Comparison of ENCODE assay signal across 2 cellular contexts in the genomic region with DNA sequence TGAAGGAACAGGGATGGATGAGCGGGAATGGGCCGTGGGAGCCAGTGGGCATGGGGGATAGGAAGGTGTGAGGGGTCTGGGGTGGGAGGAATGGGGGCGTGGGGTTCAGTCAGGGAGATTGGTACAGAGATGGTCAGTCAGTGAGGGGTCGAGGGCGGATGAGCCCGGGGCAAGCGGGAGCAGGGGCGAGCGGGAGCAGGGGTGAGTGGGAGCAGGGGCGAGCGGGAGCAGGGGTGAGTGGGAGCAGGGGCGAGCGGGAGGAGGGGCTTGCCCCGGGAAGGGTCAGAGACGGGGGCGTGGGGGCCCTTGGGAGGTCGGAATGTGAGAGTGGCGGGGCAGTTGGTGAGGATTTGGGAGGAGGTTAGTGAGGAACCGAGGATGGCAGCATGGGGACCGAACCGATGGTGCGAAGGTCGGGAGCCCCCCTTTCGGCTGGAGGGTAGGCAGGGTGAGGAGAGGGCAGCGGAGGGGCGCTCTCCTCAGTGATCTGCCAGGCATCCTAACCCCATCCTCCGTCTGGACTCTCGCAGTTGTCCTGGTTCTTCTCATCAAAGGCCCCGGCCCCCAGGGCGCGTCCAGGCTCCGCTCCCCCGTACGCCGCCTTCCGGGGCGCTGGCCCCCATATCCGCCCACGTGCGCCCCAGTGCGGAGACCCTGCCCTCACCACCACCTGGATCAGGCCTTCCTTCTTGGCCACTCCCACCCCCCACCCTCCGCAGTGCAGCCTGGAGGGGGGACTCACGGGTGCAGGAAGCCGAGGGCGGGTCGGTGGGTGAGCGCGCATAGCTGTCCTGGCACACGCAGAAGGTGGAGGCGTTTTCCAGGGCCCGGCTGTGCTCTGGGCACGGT.
TF ChIP-seq lines count a peak whose summit lies in the region.

No MANE protein-coding gene starts in this region.

TF ChIP-seq in GM23338, 12 proteins besides CTCF, POLR2A, EP300 and RAD21:
- peak; percentile 48 for TF ChIP-seq EZH2phosphoT487 (IDR thresholded peaks at IDR 0.05; ENCODE audit: unreplicated experiment)
- TF ChIP-seq, protein P1, sequence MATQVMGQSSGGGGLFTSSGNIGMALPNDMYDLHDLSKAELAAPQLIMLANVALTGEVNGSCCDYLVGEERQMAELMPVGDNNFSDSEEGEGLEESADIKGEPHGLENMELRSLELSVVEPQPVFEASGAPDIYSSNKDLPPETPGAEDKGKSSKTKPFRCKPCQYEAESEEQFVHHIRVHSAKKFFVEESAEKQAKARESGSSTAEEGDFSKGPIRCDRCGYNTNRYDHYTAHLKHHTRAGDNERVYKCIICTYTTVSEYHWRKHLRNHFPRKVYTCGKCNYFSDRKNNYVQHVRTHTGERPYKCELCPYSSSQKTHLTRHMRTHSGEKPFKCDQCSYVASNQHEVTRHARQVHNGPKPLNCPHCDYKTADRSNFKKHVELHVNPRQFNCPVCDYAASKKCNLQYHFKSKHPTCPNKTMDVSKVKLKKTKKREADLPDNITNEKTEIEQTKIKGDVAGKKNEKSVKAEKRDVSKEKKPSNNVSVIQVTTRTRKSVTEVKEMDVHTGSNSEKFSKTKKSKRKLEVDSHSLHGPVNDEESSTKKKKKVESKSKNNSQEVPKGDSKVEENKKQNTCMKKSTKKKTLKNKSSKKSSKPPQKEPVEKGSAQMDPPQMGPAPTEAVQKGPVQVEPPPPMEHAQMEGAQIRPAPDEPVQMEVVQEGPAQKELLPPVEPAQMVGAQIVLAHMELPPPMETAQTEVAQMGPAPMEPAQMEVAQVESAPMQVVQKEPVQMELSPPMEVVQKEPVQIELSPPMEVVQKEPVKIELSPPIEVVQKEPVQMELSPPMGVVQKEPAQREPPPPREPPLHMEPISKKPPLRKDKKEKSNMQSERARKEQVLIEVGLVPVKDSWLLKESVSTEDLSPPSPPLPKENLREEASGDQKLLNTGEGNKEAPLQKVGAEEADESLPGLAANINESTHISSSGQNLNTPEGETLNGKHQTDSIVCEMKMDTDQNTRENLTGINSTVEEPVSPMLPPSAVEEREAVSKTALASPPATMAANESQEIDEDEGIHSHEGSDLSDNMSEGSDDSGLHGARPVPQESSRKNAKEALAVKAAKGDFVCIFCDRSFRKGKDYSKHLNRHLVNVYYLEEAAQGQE (IDR thresholded peaks at IDR 0.05; ENCODE audit: unreplicated experiment), result no peak
- TF ChIP-seq POLR2AphosphoS5 (IDR thresholded peaks at IDR 0.05; ENCODE audit: low read depth), result peak; percentile 29; the same call in 1 of the 2 replicates
- peak; percentile 69 for TF ChIP-seq EZH2 (IDR thresholded peaks at IDR 0.05; ENCODE audit: low read depth, unreplicated experiment)
- no peak for TF ChIP-seq ZNF114 (CRISPR knock-in tag; IDR thresholded peaks at IDR 0.05)

TF ChIP-seq in HepG2, 621 proteins besides CTCF, POLR2A, EP300 and RAD21:
- TF ChIP-seq SIX4 (CRISPR knock-in tag; IDR thresholded peaks at IDR 0.05) (no peak), STAG1 (CRISPR knock-in tag; IDR thresholded peaks at IDR 0.05) (no peak), ZNF136 (CRISPR knock-in tag; IDR thresholded peaks at IDR 0.05; ENCODE audit: low read depth) (no peak), SATB2 (CRISPR knock-in tag; IDR thresholded peaks at IDR 0.05) (no peak), ZNF777 (CRISPR knock-in tag; IDR thresholded peaks at IDR 0.05) (no peak)
- TF ChIP-seq, protein P2, sequence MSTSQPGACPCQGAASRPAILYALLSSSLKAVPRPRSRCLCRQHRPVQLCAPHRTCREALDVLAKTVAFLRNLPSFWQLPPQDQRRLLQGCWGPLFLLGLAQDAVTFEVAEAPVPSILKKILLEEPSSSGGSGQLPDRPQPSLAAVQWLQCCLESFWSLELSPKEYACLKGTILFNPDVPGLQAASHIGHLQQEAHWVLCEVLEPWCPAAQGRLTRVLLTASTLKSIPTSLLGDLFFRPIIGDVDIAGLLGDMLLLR (CRISPR knock-in tag; IDR thresholded peaks at IDR 0.05), result no peak
- TF ChIP-seq, protein P3, sequence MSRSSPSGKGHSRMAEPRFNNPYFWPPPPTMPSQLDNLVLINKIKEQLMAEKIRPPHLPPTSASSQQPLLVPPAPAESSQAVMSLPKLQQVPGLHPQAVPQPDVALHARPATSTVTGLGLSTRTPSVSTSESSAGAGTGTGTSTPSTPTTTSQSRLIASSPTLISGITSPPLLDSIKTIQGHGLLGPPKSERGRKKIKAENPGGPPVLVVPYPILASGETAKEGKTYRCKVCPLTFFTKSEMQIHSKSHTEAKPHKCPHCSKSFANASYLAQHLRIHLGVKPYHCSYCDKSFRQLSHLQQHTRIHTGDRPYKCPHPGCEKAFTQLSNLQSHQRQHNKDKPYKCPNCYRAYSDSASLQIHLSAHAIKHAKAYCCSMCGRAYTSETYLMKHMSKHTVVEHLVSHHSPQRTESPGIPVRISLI (CRISPR knock-in tag; IDR thresholded peaks at IDR 0.05; ENCODE audit: borderline replicate concordance), result no peak
